Comparison of ENCODE assay signal across 9 cellular contexts in the genomic region with DNA sequence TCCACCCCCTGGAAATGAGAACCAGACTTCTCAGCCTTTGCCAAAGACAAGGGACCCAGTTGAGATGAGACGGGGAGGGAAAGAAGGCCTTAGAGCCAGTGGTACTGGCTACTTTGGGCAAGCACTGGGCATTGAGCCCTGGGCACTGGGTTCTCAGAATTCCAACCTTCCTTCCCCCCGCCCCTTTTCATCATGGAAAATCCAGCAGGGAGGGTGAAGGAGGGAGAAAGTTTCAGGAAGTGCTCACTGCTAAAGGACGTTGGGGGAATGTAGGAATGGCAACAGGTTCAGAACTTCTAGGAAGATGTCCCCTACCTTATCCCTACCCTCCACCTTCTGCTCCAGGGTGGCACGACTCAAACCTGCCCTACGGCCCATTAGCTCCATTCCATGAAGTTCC. TPM values are rescaled to one million over a fixed set of nuclear protein-coding genes. Genes with fewer than 3 reads are reported as not detected.
DNase-seq lines count a peak whose midpoint lies in the region; ATAC-seq and TF ChIP-seq lines count a peak whose summit lies in the region.
"Had no signal": no experiment of that assay in that cellular context is flagged by ENCODE, and none has a peak within 500 bp of the region (broad histone marks: within the 10 kb centered on the region; RNA-seq: fewer than 3 reads in every experiment).

No MANE protein-coding gene starts in this region.

- CTCF ChIA-PET in CD8-positive, alpha-beta memory T cell (lab: Charles Lee): interaction anchor here (0.6 to 3.3 kb wide), 4 partner anchors 8 to 39 kb away, joined by 3 to 26 read pairs (median 4); partner anchors contain the start of gene EIF4B
- CTCF ChIA-PET in T-cell (lab: Charles Lee): interaction anchor here in 1 of 2 donors (0.6 kb wide), 1 partner anchor 18 kb away, joined by 3 read pairs; no protein-coding TSS in a partner anchor

- H3K4me3 ChIP-seq in CD8-positive, alpha-beta memory T cell (ENCODE audit: low read length): no peak overlapping the region
- H3K4me3 ChIP-seq in prostate gland: peak overlapping the region; percentile 63 to 64

- H3K36me3 ChIP-seq in CD8-positive, alpha-beta memory T cell (ENCODE audit: insufficient read depth, low read length): no peaks in the 10 kb centered on the region
- H3K36me3 ChIP-seq in prostate gland: no peaks in the 10 kb centered on the region

- H3K4me1 Mint-ChIP-seq in CD8-positive, alpha-beta memory T cell: peaks cover 8 to 21% (median 10%) of the 10 kb centered on the region in 3 donors
- H3K4me1 Mint-ChIP-seq in T-cell: peaks cover 11 to 20% (median 14%) of the 10 kb centered on the region in 3 donors

- peak overlapping the region in 4 of 8 donors; percentile 50 to 98 (median 90) for H3K27ac Mint-ChIP-seq in CD8-positive, alpha-beta memory T cell
- H3K27ac Mint-ChIP-seq in T-cell: peak overlapping the region in 1 of 2 donors; percentile 73

- peaks cover 0 to 17% (median 0%) of the 10 kb centered on the region in 3 donors for H3K36me3 Mint-ChIP-seq in CD8-positive, alpha-beta memory T cell
- peaks cover 4% of the 10 kb centered on the region for H3K36me3 Mint-ChIP-seq in T-cell

- H3K4me1 ChIP-seq in CD8-positive, alpha-beta memory T cell (ENCODE audit: insufficient read depth, low read length): peaks cover 7% of the 10 kb centered on the region
- peaks cover 16% of the 10 kb centered on the region for H3K4me1 ChIP-seq in prostate gland (replicated peaks)

- TF ChIP-seq CTCF in prostate gland (IDR thresholded peaks at IDR 0.05): no peak

- H3K9me3 ChIP-seq in CD8-positive, alpha-beta memory T cell (ENCODE audit: low read length): no peaks in the 10 kb centered on the region
- no peaks in the 10 kb centered on the region for H3K9me3 ChIP-seq in prostate gland

- peaks cover 0 to 1% of the 10 kb centered on the region in 2 donors for H3K27me3 Mint-ChIP-seq in CD8-positive, alpha-beta memory T cell
- H3K27me3 Mint-ChIP-seq in T-cell: no peaks in the 10 kb centered on the region

- no peak for TF ChIP-seq POLR2A in prostate gland (IDR thresholded peaks at IDR 0.05)

- H3K9me3 Mint-ChIP-seq in CD8-positive, alpha-beta memory T cell: no peaks in the 10 kb centered on the region
- no peaks in the 10 kb centered on the region for H3K9me3 Mint-ChIP-seq in T-cell

- peak overlapping the region; percentile 68 for H3K27ac ChIP-seq in CD8-positive, alpha-beta memory T cell (ENCODE audit: low read depth, low read length)
- peak overlapping the region; percentile 99 for H3K27ac ChIP-seq in prostate gland

- POLR2A ChIA-PET in CD8-positive, alpha-beta memory T cell (lab: Charles Lee): interaction anchor here (0.9 to 1.5 kb wide), 2 partner anchors 9 to 40 kb away, joined by 3 to 6 read pairs; partner anchors contain the start of gene EIF4B
- POLR2A ChIA-PET in T-cell (lab: Charles Lee): interaction anchor here in 1 of 2 donors (0.6 kb wide), 1 partner anchor 195 kb away, joined by 4 read pairs; no protein-coding TSS in a partner anchor

- WGBS in prostate gland: 29% methylated on average over 5 of the region's 5 CpGs

- no peak for DNase-seq in CD8-positive, alpha-beta memory T cell
- DNase-seq in T-cell (no peak), fibroblast of peridontal ligament (ENCODE audit: extremely low read depth) (peak; percentile 60), prostate gland (ENCODE audit: low spot score) (no peak), T-helper 9 cell (no peak)
- no peak for DNase-seq in activated effector memory CD4-positive, alpha-beta T cell treated with anti-CD3 and anti-CD28 coated beads, Interleukin-2, amount 50 U/mL, for 16 hours

- ATAC-seq in T-cell (replicated peaks in 1 of 4) (no peak), HG03457 (IDR thresholded peaks at IDR 0.05; ENCODE audit: unreplicated experiment) (no peak), GM19463 (IDR thresholded peaks at IDR 0.05; ENCODE audit: unreplicated experiment) (no peak)

- peak overlapping the region; percentile 13 to 97 (median 96) for H3K4me3 Mint-ChIP-seq in CD8-positive, alpha-beta memory T cell
- H3K4me3 Mint-ChIP-seq in T-cell: peak overlapping the region; percentile 91 to 94 (median 92)

- no peaks in the 10 kb centered on the region for H3K27me3 ChIP-seq in CD8-positive, alpha-beta memory T cell (ENCODE audit: insufficient read depth, low read length, poor library complexity, severe bottlenecking)
- no peaks in the 10 kb centered on the region for H3K27me3 ChIP-seq in prostate gland (replicated peaks; ENCODE audit: insufficient read depth)

- intact Hi-C loops in prostate gland (cut with DNase I): no loop called here

RNA-seq across cellular contexts. Expression of gene TNS2, which starts 4.2 kb away (rescaled TPM):
- 1 to 10 TPM; 2.1 to 5.6 TPM for total RNA-seq in CD8-positive, alpha-beta memory T cell
- 0.35 TPM for polyA plus RNA-seq in CD8-positive, alpha-beta memory T cell
- 1 to 10 TPM; 2.5 to 5.1 (median 3.0) TPM for total RNA-seq in T-cell
- 100 to 1,000 TPM in 1 of 2 donors, 10 to 100 TPM in 1; 66.5 to 180 TPM for total RNA-seq in prostate gland

RNA-seq across cellular contexts. Expression of gene SPRYD3, which starts 33.5 kb away (rescaled TPM):
- 10 to 100 TPM; 40.1 to 43.3 TPM for total RNA-seq in CD8-positive, alpha-beta memory T cell
- 63.0 TPM for polyA plus RNA-seq in CD8-positive, alpha-beta memory T cell
- total RNA-seq in T-cell: 10 to 100 TPM; 29.3 to 65.0 (median 58.2) TPM
- total RNA-seq in prostate gland: 10 to 100 TPM; 38.7 to 54.4 TPM

RNA-seq across cellular contexts. Expression of gene EIF4B, which starts 39.4 kb away (rescaled TPM):
- total RNA-seq in CD8-positive, alpha-beta memory T cell: 100 to 1,000 TPM; 644 to 660 TPM
- polyA plus RNA-seq in CD8-positive, alpha-beta memory T cell: 114 TPM
- 100 to 1,000 TPM; 710 to 755 (median 729) TPM for total RNA-seq in T-cell
- total RNA-seq in prostate gland: 100 to 1,000 TPM; 419 to 458 TPM

RNA-seq across cellular contexts. Expression of gene IGFBP6, which starts 51.8 kb away (rescaled TPM):
- 1 to 10 TPM; 1.5 to 1.6 TPM for total RNA-seq in CD8-positive, alpha-beta memory T cell
- 8.9 TPM for polyA plus RNA-seq in CD8-positive, alpha-beta memory T cell
- 1 to 10 TPM in 1 of 5 donors, under 1 TPM in 2, not detected in 2; 0.67 to 1.4 (median 0.79) TPM for total RNA-seq in T-cell
- 100 to 1,000 TPM; 189 to 532 TPM for total RNA-seq in prostate gland

RNA-seq across cellular contexts. Expression of gene SOAT2, which starts 57.6 kb away (rescaled TPM):
- total RNA-seq in CD8-positive, alpha-beta memory T cell: under 1 TPM; 0.48 to 1.00 TPM
- polyA plus RNA-seq in CD8-positive, alpha-beta memory T cell: 0.76 TPM
- total RNA-seq in T-cell (1 to 10 TPM in 2 of 5 donors, under 1 TPM in 3; 0.82 to 1.6 (median 0.89) TPM), prostate gland (under 1 TPM; 0.14 to 0.28 TPM)
- total RNA-seq: HT1080 had no signal

Comparison
In these comparisons a context has a peak if more than half of its experiments do, and no peak if none do; other contexts are left out.
1. RNA of gene TNS2, which starts 4.2 kb away (total RNA-seq): 66.5 to 180 TPM in prostate gland; 2.1 to 5.6 TPM in CD8-positive, alpha-beta memory T cell and 2.5 to 5.1 TPM in T-cell; every median in the first group is over 10 times any median in the second.